In the genomic region with DNA sequence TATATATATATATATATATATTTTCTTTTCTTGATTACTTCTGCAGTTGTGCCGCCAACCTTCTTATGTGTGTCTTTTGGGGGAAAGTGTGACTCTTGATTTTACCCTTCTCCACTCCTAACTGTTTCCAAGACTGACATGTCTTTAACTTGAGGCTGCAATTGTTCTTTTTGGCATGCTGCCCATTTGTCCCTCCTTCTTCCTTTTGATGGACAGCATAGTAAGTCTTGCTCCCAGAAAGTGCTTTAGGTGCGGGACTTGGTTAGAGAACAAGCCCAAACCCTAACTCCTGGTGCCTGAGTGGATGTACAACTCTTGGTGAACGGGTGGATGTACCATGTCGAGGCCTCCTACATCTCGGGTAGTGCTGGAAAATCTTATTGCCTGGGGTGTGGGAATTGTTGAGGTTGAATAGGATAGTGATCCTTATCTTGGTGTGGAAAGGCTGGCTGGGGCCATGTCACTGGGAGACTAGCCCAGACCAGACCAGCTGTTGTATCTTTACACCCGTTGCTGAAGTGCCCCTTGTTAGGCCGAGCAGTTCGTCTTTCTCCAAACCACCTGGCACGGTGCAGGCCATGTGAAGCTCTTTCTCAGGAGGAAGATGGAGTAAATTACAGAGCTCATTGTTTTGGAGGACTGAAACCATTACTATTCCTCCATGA, we compare ENCODE assay signal across 16 cellular contexts. TPM values are rescaled to one million over a fixed set of nuclear protein-coding genes. Genes with fewer than 3 reads are reported as not detected.
DNase-seq lines count a peak whose midpoint lies in the region; ATAC-seq and TF ChIP-seq lines count a peak whose summit lies in the region.
"Had no signal": no experiment of that assay in that cellular context is flagged by ENCODE, and none has a peak within 500 bp of the region (broad histone marks: within the 10 kb centered on the region; RNA-seq: fewer than 3 reads in every experiment).

No MANE protein-coding gene starts in this region.

- H4K20me1 ChIP-seq in smooth muscle cell (ENCODE audit: low read depth): peaks cover 85% of the 10 kb centered on the region

- H3K36me3 ChIP-seq in smooth muscle cell (ENCODE audit: low read depth) (no peaks in the 10 kb centered on the region), aorta (ENCODE audit: control insufficient read depth in 1 of 2, insufficient read depth in 2 of 2, low read length in 1 of 2) (no peaks in the 10 kb centered on the region)

- no peak overlapping the region for H3K4me3 ChIP-seq in AG04450 (ENCODE audit: low read depth, low read length)
- H3K4me3 ChIP-seq in smooth muscle cell: no peak overlapping the region
- H3K4me3 ChIP-seq in aorta (ENCODE audit: low read length in 2 of 2): no peak overlapping the region
- H3K4me3 ChIP-seq: heart right ventricle, SK-N-MC had no signal

- TF ChIP-seq CTCF in AG04450 (IDR thresholded peaks at IDR 0.05; ENCODE audit: low read depth, low read length): no peak
- TF ChIP-seq CTCF in RWPE1 (conservative IDR thresholded peaks at IDR 0.05; ENCODE audit: low read depth): no peak
- no peak for TF ChIP-seq CTCF in smooth muscle cell (IDR thresholded peaks at IDR 0.05; ENCODE audit: borderline replicate concordance, insufficient read depth, poor library complexity, severe bottlenecking)

- no peak overlapping the region for H3K9ac ChIP-seq in smooth muscle cell (ENCODE audit: low read depth)

- peaks cover 64% of the 10 kb centered on the region for H3K79me2 ChIP-seq in smooth muscle cell (ENCODE audit: low read depth)

- H3K9me3 ChIP-seq in AG04450 (ENCODE audit: control insufficient read depth, insufficient read depth, low read length): no peaks in the 10 kb centered on the region
- no peaks in the 10 kb centered on the region for H3K9me3 ChIP-seq in smooth muscle cell (replicated peaks; ENCODE audit: low read depth)
- H3K9me3 ChIP-seq in aorta (ENCODE audit: control insufficient read depth, low read length): no peaks in the 10 kb centered on the region
- H3K9me3 ChIP-seq: heart right ventricle had no signal

- H3K4me1 ChIP-seq in smooth muscle cell (ENCODE audit: low read depth): peaks cover 25% of the 10 kb centered on the region
- H3K4me1 ChIP-seq in aorta (ENCODE audit: control insufficient read depth in 1 of 2, insufficient read depth in 2 of 2, low read length in 2 of 2): peaks cover 2 to 6% of the 10 kb centered on the region in 2 donors

- WGBS in smooth muscle cell (ENCODE audit: low lambda C conversion rate): 73% methylated on average over 9 of the region's 9 CpGs
- WGBS in aorta, 2 donors: 76 to 81% methylated on average over 9 of the region's 9 CpGs

- no peak overlapping the region for H3K4me2 ChIP-seq in smooth muscle cell

- DNase-seq in AG04450 (ENCODE audit: low read depth, low spot score) (no peak), HEK293T (ENCODE audit: extremely low spot score) (no peak), RWPE1 (ENCODE audit: low spot score) (no peak), myocyte (ENCODE audit: low read depth) (peak; percentile 83), smooth muscle cell (lab: John Stamatoyannopoulos, UW; ENCODE audit: unreplicated experiment) (no peak), aorta (no peak)
- DNase-seq in activated CD8-positive, alpha-beta memory T cell treated with anti-CD3 and anti-CD28 coated beads, Interleukin-2, amount 50 U/mL, for 48 hours: no peak
- DNase-seq: activated CD4-positive, alpha-beta T cell treated with anti-CD3 and anti-CD28 coated beads, Interleukin-2, amount 10 ng/mL, durations not matched to agents 7 days and 5 days; activated naive CD4-positive, alpha-beta T cell treated with anti-CD3 and anti-CD28 coated beads, Interleukin-2, amount 50 U/mL, for 16 hours; activated T-cell treated with anti-CD3 and anti-CD28 coated beads, Interleukin-2, amount 50 U/mL, for 1 hour; heart right ventricle; MV-4-11; NCI-H2227 treated with DMSO at 0.1 percent for 48 hours had no signal

- intact Hi-C loops in aorta (cut with DNase I): no loop called here

- no peaks in the 10 kb centered on the region for H3K27me3 ChIP-seq in AG04450 (ENCODE audit: control insufficient read depth, insufficient read depth, low read length)
- no peaks in the 10 kb centered on the region for H3K27me3 ChIP-seq in smooth muscle cell (ENCODE audit: low read depth)
- no peaks in the 10 kb centered on the region for H3K27me3 ChIP-seq in aorta (ENCODE audit: control insufficient read depth in 1 of 2, insufficient read depth in 2 of 2, low read length in 1 of 2)
- H3K27me3 ChIP-seq: brain microvascular endothelial cell, heart right ventricle had no signal

- POLR2A ChIA-PET in AG04450 (lab: Yijun Ruan, JAX) (interaction anchor here (0.5 to 0.6 kb wide), 2 partner anchors 16 to 107 kb away, joined by 4 to 5 read pairs; no protein-coding TSS in a partner anchor), HEK293T (lab: Yijun Ruan, JAX) (interaction anchor here (1.8 kb wide), 1 partner anchor 16 kb away, joined by 4 read pairs; the partner anchor contains the start of gene TCF7L2), RWPE1 (lab: Yijun Ruan, JAX; ENCODE audit: low non-redundant PET) (no interaction called here)

- ATAC-seq in GM18861 (IDR thresholded peaks at IDR 0.05; ENCODE audit: unreplicated experiment): no peak
- no peak for ATAC-seq in aorta (ENCODE audit: low FRiP score)

- peaks cover 36% of the 10 kb centered on the region for H3F3A ChIP-seq in smooth muscle cell (ENCODE audit: low read depth)

- CTCF ChIA-PET in AG04450 (lab: Charles Lee): interaction anchor here (0.8 to 1.2 kb wide), 3 partner anchors 160 to 173 kb away, joined by 3 read pairs; no protein-coding TSS in a partner anchor
- CTCF ChIA-PET in HEK293T (lab: Yijun Ruan, JAX): no interaction called here
- CTCF ChIA-PET in RWPE1 (lab: Yijun Ruan, JAX): interaction anchor here (0.6 to 0.8 kb wide), 2 partner anchors 13 to 110 kb away, joined by 3 to 7 read pairs; no protein-coding TSS in a partner anchor

- H2AFZ ChIP-seq in smooth muscle cell (ENCODE audit: low read depth): no peak overlapping the region

- H3K27ac ChIP-seq in AG04450 (ENCODE audit: low read depth, low read length) (peak overlapping the region; percentile 2), RWPE1 (0 out of 2 replicates have a peak overlapping the region, but pooled peaks have one; percentile 17), smooth muscle cell (ENCODE audit: low read depth) (no peak overlapping the region), aorta (ENCODE audit: low read depth in 1 of 2, low read length in 2 of 2) (no peak overlapping the region)
- H3K27ac ChIP-seq: heart right ventricle, SK-N-MC had no signal

TF ChIP-seq in HEK293T, 16 proteins besides CTCF, POLR2A, EP300 and RAD21:
- TF ChIP-seq PKNOX1 (IDR thresholded peaks at IDR 0.05) (peak; percentile 77), BHLHE40 (IDR thresholded peaks at IDR 0.05; ENCODE audit: borderline replicate concordance) (no peak)

RNA-seq across cellular contexts. Expression of gene TCF7L2, which starts 16.3 kb away (rescaled TPM):
- 6.3 and 7.7 TPM in 2 replicates for polyA plus RNA-seq in AG04450 (2011; rRNA removed)
- 16.8 and 17.0 TPM in 2 replicates for polyA minus RNA-seq in AG04450 (2011; rRNA and poly(A)+ RNA removed)
- total RNA-seq in myocyte: 1.4 and 2.4 TPM in 2 replicates
- 17.2 TPM for polyA plus RNA-seq in myocyte (2012)
- total RNA-seq in smooth muscle cell: 9.1 and 14.6 TPM in 2 replicates
- 17.7 and 21.6 TPM in 2 replicates for polyA plus RNA-seq in smooth muscle cell
- total RNA-seq in aorta: 10 to 100 TPM; 45.1 to 57.8 TPM
- 10 to 100 TPM; 14.0 to 24.5 TPM for polyA plus RNA-seq in aorta

Comparison
In these comparisons a context has a peak if more than half of its experiments do, and no peak if none do; other contexts are left out.
1. H3K27ac ChIP-seq: peak in AG04450 (single experiment) and RWPE1 (single experiment); none in smooth muscle cell (single experiment) and aorta (0 of 2).